In the genomic region with DNA sequence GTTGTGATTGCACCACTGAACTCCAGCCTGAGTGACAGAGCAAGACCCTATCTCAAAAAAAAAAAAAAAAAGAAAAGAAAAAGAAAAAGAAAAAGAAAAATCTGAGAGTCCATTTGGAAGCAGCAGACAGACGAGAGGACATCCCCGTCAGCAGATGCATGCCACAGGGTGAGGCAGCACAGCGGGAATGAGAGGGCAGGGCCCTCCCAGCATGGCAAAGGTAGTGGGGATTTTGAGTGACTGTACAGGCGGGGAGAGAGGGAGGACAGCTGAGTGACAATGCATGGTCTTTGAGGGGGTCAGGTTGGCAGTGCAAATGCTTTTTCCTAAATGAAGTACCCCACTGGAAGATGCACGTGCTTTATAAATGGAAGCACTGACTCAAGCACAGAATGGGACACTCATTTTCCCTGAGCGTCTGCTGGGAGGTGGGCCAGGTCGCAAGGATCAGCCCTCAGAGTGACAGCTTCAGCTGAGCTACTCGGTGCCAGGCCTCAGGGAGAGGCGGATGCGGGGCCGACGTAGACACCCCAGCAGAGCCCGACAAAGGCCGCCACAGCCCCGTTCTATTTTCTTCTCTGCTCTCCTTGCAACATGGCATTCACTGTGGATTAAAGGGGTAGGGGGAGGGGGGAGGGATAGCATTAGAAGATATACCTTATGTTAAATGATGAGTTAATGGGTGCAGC, we compare ENCODE assay signal across 16 cellular contexts.
"Had no signal": no experiment of that assay in that cellular context is flagged by ENCODE, and none has a peak within 500 bp of the region (broad histone marks: within the 10 kb centered on the region; RNA-seq: fewer than 3 reads in every experiment).

No MANE protein-coding gene starts in this region.

- H3K4me1 Mint-ChIP-seq: activated CD4-positive, alpha-beta T cell treated with anti-CD3 and anti-CD28 coated beads, Interleukin-2, amount 10 ng/mL, durations not matched to agents 24 days and 14 days; central memory CD8-positive, alpha-beta T cell; endodermal cell; naive thymus-derived CD4-positive, alpha-beta T cell; T-cell had no signal

- DNase-seq: activated CD4-positive, alpha-beta T cell treated with anti-CD3 and anti-CD28 coated beads, Interleukin-2, amount 10 ng/mL, durations not matched to agents 24 days and 14 days; activated CD8-positive, alpha-beta memory T cell treated with anti-CD3 and anti-CD28 coated beads for 24 hours; activated naive CD4-positive, alpha-beta T cell treated with anti-CD3 and anti-CD28 coated beads, Interleukin-2, amount 50 U/mL, for 16 hours; adrenal gland; dermis blood vessel endothelial cell; endodermal cell; erythroblast; left cardiac atrium; naive thymus-derived CD4-positive, alpha-beta T cell; occipital lobe; small intestine; T-cell; T1000; transverse colon; WERI-Rb-1 had no signal

- H3K27me3 Mint-ChIP-seq: activated CD4-positive, alpha-beta T cell treated with anti-CD3 and anti-CD28 coated beads, Interleukin-2, amount 10 ng/mL, durations not matched to agents 24 days and 14 days had no signal

- H3K27ac Mint-ChIP-seq: activated CD4-positive, alpha-beta T cell treated with anti-CD3 and anti-CD28 coated beads, Interleukin-2, amount 10 ng/mL, durations not matched to agents 24 days and 14 days; naive thymus-derived CD4-positive, alpha-beta T cell; T-cell had no signal

- H3K36me3 Mint-ChIP-seq: naive thymus-derived CD4-positive, alpha-beta T cell; T-cell had no signal

- H3K4me3 Mint-ChIP-seq: activated CD4-positive, alpha-beta T cell treated with anti-CD3 and anti-CD28 coated beads, Interleukin-2, amount 10 ng/mL, durations not matched to agents 24 days and 14 days; central memory CD8-positive, alpha-beta T cell; endodermal cell; naive thymus-derived CD4-positive, alpha-beta T cell; T-cell had no signal

- H3K9me3 Mint-ChIP-seq: activated CD4-positive, alpha-beta T cell treated with anti-CD3 and anti-CD28 coated beads, Interleukin-2, amount 10 ng/mL, durations not matched to agents 24 days and 14 days; central memory CD8-positive, alpha-beta T cell; endodermal cell had no signal
